In genomic region chr7:157694389-157694665, GRCh38 we compare ENCODE assay signal across 15 cellular contexts.
A peak's percentile ranks its signal among the peaks of the same experiment; 100 is the strongest.
DNase-seq lines count a peak whose midpoint lies in the region; ATAC-seq and TF ChIP-seq lines count a peak whose summit lies in the region.
"Had no signal": no experiment of that assay in that cellular context is flagged by ENCODE, and none has a peak within 500 bp of the region (broad histone marks: within the 10 kb centered on the region; RNA-seq: fewer than 3 reads in every experiment).

No MANE protein-coding gene starts in this region.

- H3K9me3 Mint-ChIP-seq in CD4-positive, alpha-beta T cell = peaks cover 2% of the 10 kb centered on the region
- H3K9me3 Mint-ChIP-seq in T-cell = peaks cover 0 to 3% (median 0%) of the 10 kb centered on the region in 3 donors
- H3K9me3 Mint-ChIP-seq in naive B cell = peaks cover 0 to 4% (median 3%) of the 10 kb centered on the region in 7 donors
- H3K9me3 Mint-ChIP-seq in osteocyte (ENCODE audit: unreplicated experiment) = peaks cover 3% of the 10 kb centered on the region

- intact Hi-C loops in CD4-positive, alpha-beta T cell (cut with DNase I, micrococcal nuclease) = no loop called here

- POLR2A ChIA-PET in CD4-positive, alpha-beta T cell (lab: Charles Lee) = no interaction called here
- POLR2A ChIA-PET in T-cell (lab: Charles Lee) = interaction anchor here in 1 of 2 donors (0.5 kb wide), 1 partner anchor 139 kb away, joined by 4 read pairs; no protein-coding TSS in a partner anchor

- H3K27me3 ChIP-seq in CD4-positive, alpha-beta T cell (ENCODE audit: control insufficient read depth, insufficient read depth, low read length) = peaks cover 49% of the 10 kb centered on the region

- H3K36me3 Mint-ChIP-seq in CD4-positive, alpha-beta T cell (ENCODE audit: low read depth) = no peaks in the 10 kb centered on the region
- H3K36me3 Mint-ChIP-seq in T-cell (no peaks in the 10 kb centered on the region), naive B cell (no peaks in the 10 kb centered on the region), osteocyte (ENCODE audit: unreplicated experiment) (no peaks in the 10 kb centered on the region)
- H3K36me3 Mint-ChIP-seq: CD8-positive, alpha-beta memory T cell had no signal

- no peak for DNase-seq in CD4-positive, alpha-beta T cell
- DNase-seq in T-cell = no peak
- no peak for DNase-seq in naive B cell
- peak; percentile 46 for DNase-seq in osteocyte (ENCODE audit: extremely low spot score, unreplicated experiment)
- no peak for DNase-seq in NAMALWA (ENCODE audit: low spot score)
- no peak for DNase-seq in NCI-H1105 (lab: John Stamatoyannopoulos, UW)
- DNase-seq: AML-193, DND-41, GF-D8, GM23248, NCI-H1436 treated with DMSO at 0.1 percent for 48 hours, NCI-H226, NCI-H526 had no signal

- no peaks in the 10 kb centered on the region for H3K9me3 ChIP-seq in CD4-positive, alpha-beta T cell (ENCODE audit: control insufficient read depth, low read length)

- no peak overlapping the region for H3K27ac Mint-ChIP-seq in CD4-positive, alpha-beta T cell
- H3K27ac Mint-ChIP-seq in T-cell (no peak overlapping the region), naive B cell (no peak overlapping the region), osteocyte (ENCODE audit: unreplicated experiment) (no peak overlapping the region)
- H3K27ac Mint-ChIP-seq: CD8-positive, alpha-beta memory T cell had no signal

- H3K27ac ChIP-seq in CD4-positive, alpha-beta T cell (ENCODE audit: low read depth, low read length) = no peak overlapping the region
- H3K27ac ChIP-seq: GM23248 had no signal

- CTCF ChIA-PET in CD4-positive, alpha-beta T cell (lab: Charles Lee) = no interaction called here
- CTCF ChIA-PET in T-cell (lab: Charles Lee) = no interaction called here

- TF ChIP-seq CTCF in CD4-positive, alpha-beta T cell (IDR thresholded peaks at IDR 0.05) = no peak
- no peak for TF ChIP-seq CTCF in osteocyte (IDR thresholded peaks at IDR 0.05)

- peaks cover 17% of the 10 kb centered on the region for H3K4me1 Mint-ChIP-seq in CD4-positive, alpha-beta T cell (ENCODE audit: low read depth)
- H3K4me1 Mint-ChIP-seq in T-cell = peaks cover 9 to 20% (median 19%) of the 10 kb centered on the region in 3 donors
- H3K4me1 Mint-ChIP-seq in naive B cell = peaks cover 0 to 12% (median 4%) of the 10 kb centered on the region in 3 donors
- peaks cover 7% of the 10 kb centered on the region for H3K4me1 Mint-ChIP-seq in osteocyte (ENCODE audit: unreplicated experiment)

- peaks cover 46% of the 10 kb centered on the region for H3K27me3 Mint-ChIP-seq in CD4-positive, alpha-beta T cell
- H3K27me3 Mint-ChIP-seq in T-cell (peaks cover 13 to 36% of the 10 kb centered on the region in 2 donors), naive B cell (peaks cover 14 to 29% (median 17%) of the 10 kb centered on the region in 3 donors), osteocyte (ENCODE audit: unreplicated experiment) (peaks cover 26% of the 10 kb centered on the region)

- H3K4me3 Mint-ChIP-seq in CD4-positive, alpha-beta T cell = peak overlapping the region; percentile 52
- H3K4me3 Mint-ChIP-seq in T-cell (peak overlapping the region in 2 of 3 donors; percentile 56 to 66), naive B cell (peak overlapping the region in 7 of 8 donors; percentile 6 to 80 (median 52)), osteocyte (ENCODE audit: unreplicated experiment) (no peak overlapping the region)

- no peak for ATAC-seq in CD4-positive, alpha-beta T cell (ENCODE audit: poor library complexity)
- ATAC-seq in T-cell (replicated peaks in 1 of 4) = no peak
- ATAC-seq in naive B cell (ENCODE audit: low read depth in 2 of 2) = no peak
- ATAC-seq in activated CD4-positive, CD25-positive, alpha-beta regulatory T cell treated with anti-CD3 and anti-CD28 coated beads, Interleukin-2, amount 50 U/mL, for 24 hours = no peak
